1 cellular context compared by ENCODE assay signal in the genomic region with DNA sequence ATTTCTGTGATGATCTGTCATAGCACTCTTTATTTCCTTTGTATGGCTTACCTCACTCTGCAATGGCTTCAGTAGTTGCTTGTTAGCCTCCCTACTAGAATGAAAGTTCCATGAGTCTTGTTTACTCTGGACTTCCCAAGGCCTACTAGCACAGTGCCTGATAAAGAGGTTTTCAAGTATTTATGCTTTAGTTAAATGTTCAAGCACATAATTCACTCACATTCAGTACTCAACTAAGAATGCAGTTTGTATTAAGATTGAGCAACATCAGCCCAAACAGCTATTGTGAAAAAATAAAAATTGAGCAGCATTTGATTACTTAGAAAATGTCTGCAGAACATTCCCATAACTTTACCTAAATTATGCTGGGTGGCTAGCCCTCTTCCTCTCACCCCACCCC.
TF ChIP-seq lines count a peak whose summit lies in the region.

No MANE protein-coding gene starts in this region.

TF ChIP-seq in GM23338, 12 proteins besides CTCF, POLR2A, EP300 and RAD21 (continued from another document):
- TF ChIP-seq ZNF462 (CRISPR knock-in tag; IDR thresholded peaks at IDR 0.05), result no peak
- TF ChIP-seq, protein P1, sequence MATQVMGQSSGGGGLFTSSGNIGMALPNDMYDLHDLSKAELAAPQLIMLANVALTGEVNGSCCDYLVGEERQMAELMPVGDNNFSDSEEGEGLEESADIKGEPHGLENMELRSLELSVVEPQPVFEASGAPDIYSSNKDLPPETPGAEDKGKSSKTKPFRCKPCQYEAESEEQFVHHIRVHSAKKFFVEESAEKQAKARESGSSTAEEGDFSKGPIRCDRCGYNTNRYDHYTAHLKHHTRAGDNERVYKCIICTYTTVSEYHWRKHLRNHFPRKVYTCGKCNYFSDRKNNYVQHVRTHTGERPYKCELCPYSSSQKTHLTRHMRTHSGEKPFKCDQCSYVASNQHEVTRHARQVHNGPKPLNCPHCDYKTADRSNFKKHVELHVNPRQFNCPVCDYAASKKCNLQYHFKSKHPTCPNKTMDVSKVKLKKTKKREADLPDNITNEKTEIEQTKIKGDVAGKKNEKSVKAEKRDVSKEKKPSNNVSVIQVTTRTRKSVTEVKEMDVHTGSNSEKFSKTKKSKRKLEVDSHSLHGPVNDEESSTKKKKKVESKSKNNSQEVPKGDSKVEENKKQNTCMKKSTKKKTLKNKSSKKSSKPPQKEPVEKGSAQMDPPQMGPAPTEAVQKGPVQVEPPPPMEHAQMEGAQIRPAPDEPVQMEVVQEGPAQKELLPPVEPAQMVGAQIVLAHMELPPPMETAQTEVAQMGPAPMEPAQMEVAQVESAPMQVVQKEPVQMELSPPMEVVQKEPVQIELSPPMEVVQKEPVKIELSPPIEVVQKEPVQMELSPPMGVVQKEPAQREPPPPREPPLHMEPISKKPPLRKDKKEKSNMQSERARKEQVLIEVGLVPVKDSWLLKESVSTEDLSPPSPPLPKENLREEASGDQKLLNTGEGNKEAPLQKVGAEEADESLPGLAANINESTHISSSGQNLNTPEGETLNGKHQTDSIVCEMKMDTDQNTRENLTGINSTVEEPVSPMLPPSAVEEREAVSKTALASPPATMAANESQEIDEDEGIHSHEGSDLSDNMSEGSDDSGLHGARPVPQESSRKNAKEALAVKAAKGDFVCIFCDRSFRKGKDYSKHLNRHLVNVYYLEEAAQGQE (IDR thresholded peaks at IDR 0.05; ENCODE audit: unreplicated experiment), result no peak
- TF ChIP-seq JUNB (IDR thresholded peaks at IDR 0.05; ENCODE audit: unreplicated experiment), result no peak
- TF ChIP-seq, protein P2, sequence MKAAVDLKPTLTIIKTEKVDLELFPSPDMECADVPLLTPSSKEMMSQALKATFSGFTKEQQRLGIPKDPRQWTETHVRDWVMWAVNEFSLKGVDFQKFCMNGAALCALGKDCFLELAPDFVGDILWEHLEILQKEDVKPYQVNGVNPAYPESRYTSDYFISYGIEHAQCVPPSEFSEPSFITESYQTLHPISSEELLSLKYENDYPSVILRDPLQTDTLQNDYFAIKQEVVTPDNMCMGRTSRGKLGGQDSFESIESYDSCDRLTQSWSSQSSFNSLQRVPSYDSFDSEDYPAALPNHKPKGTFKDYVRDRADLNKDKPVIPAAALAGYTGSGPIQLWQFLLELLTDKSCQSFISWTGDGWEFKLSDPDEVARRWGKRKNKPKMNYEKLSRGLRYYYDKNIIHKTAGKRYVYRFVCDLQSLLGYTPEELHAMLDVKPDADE (IDR thresholded peaks at IDR 0.05), result no peak
- TF ChIP-seq NANOG (IDR thresholded peaks at IDR 0.05; ENCODE audit: borderline replicate concordance), result no peak
- no peak for TF ChIP-seq ZNF331 (CRISPR knock-in tag; IDR thresholded peaks at IDR 0.05; ENCODE audit: low read depth)
- TF ChIP-seq EZH2 (IDR thresholded peaks at IDR 0.05; ENCODE audit: low read depth, unreplicated experiment), result no peak
- no peak for TF ChIP-seq POLR2AphosphoS5 (IDR thresholded peaks at IDR 0.05; ENCODE audit: low read depth)
- no peak for TF ChIP-seq EZH2phosphoT487 (IDR thresholded peaks at IDR 0.05; ENCODE audit: unreplicated experiment)
- TF ChIP-seq CREB1 (CRISPR knock-in tag; IDR thresholded peaks at IDR 0.05; ENCODE audit: low read depth), result no peak
